Comparison of ENCODE assay signal across 8 cellular contexts in genomic region chr1:151972533-151973270, GRCh38.
DNase-seq lines count a peak whose midpoint lies in the region; ATAC-seq and TF ChIP-seq lines count a peak whose summit lies in the region.

No MANE protein-coding gene starts in this region.

- peak overlapping the region; percentile 60 for H3K27ac ChIP-seq in VCaP

- H3K4me3 ChIP-seq in foreskin fibroblast (ENCODE audit: low read depth in 1 of 2, low read length in 2 of 2) = no peak overlapping the region

- peak; percentile 93 for DNase-seq in ACHN
- peak; percentile 46 for DNase-seq in HK-2 (ENCODE audit: unreplicated experiment)
- DNase-seq in foreskin fibroblast = peak; percentile 84 to 92
- peak; percentile 11 for DNase-seq in stimulated activated CD4-positive, alpha-beta T cell treated with anti-CD3 and anti-CD28 coated beads, Interleukin-4, amount 100 ng/mL, for 1 hour
- DNase-seq in GM13977 (ENCODE audit: low spot score) = no peak

- in situ Hi-C loops in ACHN (cut with HindIII; ENCODE audit: low pct_ligation_motif_present, low pct_unique_long_range_greater_than_20kb, low sequenced_read_pairs) = no loop called here
- in situ Hi-C loops in GM13977 (cut with MboI; ENCODE audit: low pct_unique_long_range_greater_than_20kb, low sequenced_read_pairs, unreplicated experiment) = no loop called here

- ATAC-seq in HG03097 (IDR thresholded peaks at IDR 0.05; ENCODE audit: low FRiP score, unreplicated experiment) (no peak), HG03108 (IDR thresholded peaks at IDR 0.05; ENCODE audit: unreplicated experiment) (no peak)

- TF ChIP-seq CTCF in VCaP (conservative IDR thresholded peaks at IDR 0.05) (no peak), foreskin fibroblast (IDR thresholded peaks at IDR 0.05; ENCODE audit: low read depth, low read length) (no peak), GM13977 (IDR thresholded peaks at IDR 0.05; ENCODE audit: extremely low read depth, insufficient read depth, missing control alignments) (no peak)
